21 cellular contexts compared by ENCODE assay signal in genomic region chr14:75425443-75425842, GRCh38. TPM values are rescaled to one million over a fixed set of nuclear protein-coding genes. Genes with fewer than 3 reads are reported as not detected.
DNase-seq lines count a peak whose midpoint lies in the region; ATAC-seq, FAIRE-seq and TF ChIP-seq lines count a peak whose summit lies in the region.
"Had no signal": no experiment of that assay in that cellular context is flagged by ENCODE, and none has a peak within 500 bp of the region (broad histone marks: within the 10 kb centered on the region; RNA-seq: fewer than 3 reads in every experiment).

No MANE protein-coding gene starts in this region.

- no peaks in the 10 kb centered on the region for H3K36me3 ChIP-seq in Caco-2 (ENCODE audit: control insufficient read depth, insufficient read depth, low read length)
- H3K36me3 ChIP-seq in gastrocnemius medialis = no peaks in the 10 kb centered on the region

- DNase-seq in Caco-2 = no peak
- no peak for DNase-seq in HTR-8/SVneo (ENCODE audit: insufficient read length, low spot score)
- no peak for DNase-seq in dorsolateral prefrontal cortex
- no peak for DNase-seq in gastrocnemius medialis
- DNase-seq in activated CD4-positive, alpha-beta T cell treated with anti-CD3 and anti-CD28 coated beads, Interleukin-2, amount 10 ng/mL, durations not matched to agents 7 days and 5 days = no peak
- no peak for DNase-seq in T1000 (lab: John Stamatoyannopoulos, UW)
- DNase-seq: activated CD4-positive, alpha-beta memory T cell treated with anti-CD3 and anti-CD28 coated beads, Interleukin-2, amount 10 ng/mL, durations not matched to agents 7 days and 5 days; activated effector memory CD4-positive, alpha-beta T cell treated with anti-CD3 and anti-CD28 coated beads, Interleukin-2, amount 50 U/mL, for 16 hours; CD4-positive, alpha-beta memory T cell; DMS153; GM23248; Kasumi-1; kidney; NCI-H1694 treated with DMSO at 0.1 percent for 48 hours; NCI-H774; SHP77 treated with DMSO at 0.1 percent for 48 hours; stimulated activated CD4-positive, alpha-beta T cell treated with anti-CD3 and anti-CD28 coated beads, Interleukin-12 subunit alpha, Interleukin-12 subunit beta, amount 100 ng/mL, for 4 hours; stimulated activated CD4-positive, alpha-beta T cell treated with anti-CD3 and anti-CD28 coated beads, Interleukin-4, amount 100 ng/mL, for 4 hours; SW 1271 had no signal

- peak overlapping the region; percentile 42 for H3K27ac Mint-ChIP-seq in Caco-2 (ENCODE audit: unreplicated experiment)
- H3K27ac Mint-ChIP-seq in activated CD4-positive, alpha-beta T cell treated with anti-CD3 and anti-CD28 coated beads, Interleukin-2, amount 10 ng/mL, durations not matched to agents 7 days and 5 days = no peak overlapping the region
- H3K27ac Mint-ChIP-seq: activated CD4-positive, alpha-beta memory T cell treated with anti-CD3 and anti-CD28 coated beads, Interleukin-2, amount 10 ng/mL, durations not matched to agents 7 days and 5 days; stimulated activated naive CD8-positive, alpha-beta T cell treated with anti-CD3 and anti-CD28 coated beads, Interleukin-15, Interleukin-2, amounts not matched to agents 100 ng/mL and 50 ng/mL, for 24 hours had no signal

- H3K27me3 ChIP-seq in Caco-2 (replicated peaks; ENCODE audit: control insufficient read depth, insufficient read depth, low read length) (no peaks in the 10 kb centered on the region), dorsolateral prefrontal cortex (no peaks in the 10 kb centered on the region), gastrocnemius medialis (no peaks in the 10 kb centered on the region)

- in situ Hi-C loops in gastrocnemius medialis (cut with MboI; ENCODE audit: low sequenced_read_pairs in 4 of 4) = no loop called here

- TF ChIP-seq CTCF in Caco-2 (IDR thresholded peaks at IDR 0.05; ENCODE audit: insufficient read depth in 1 of 2, low read depth in 1 of 2, low read length in 1 of 2, severe bottlenecking in 1 of 2, unreplicated experiment in 1 of 2) = no peak
- TF ChIP-seq CTCF in dorsolateral prefrontal cortex (IDR thresholded peaks at IDR 0.05 in 54 of 56, conservative IDR thresholded peaks at IDR 0.05 in 2 of 56; ENCODE audit: low read depth in 1 of 56, partially characterized antibody in 56 of 56) = no peak
- TF ChIP-seq CTCF in gastrocnemius medialis (IDR thresholded peaks at IDR 0.05 in 4 of 5, conservative IDR thresholded peaks at IDR 0.05 in 1 of 5) = no peak

- H3K9me3 ChIP-seq in Caco-2 = 0 out of 2 replicates have a peak, but pooled peaks cover 9% of the 10 kb centered on the region
- H3K9me3 ChIP-seq in gastrocnemius medialis = no peaks in the 10 kb centered on the region

- no TSS peak for BruUV-seq in Caco-2 (replicated peaks; lab: Mats Ljungman, UMichigan)

- FAIRE-seq in HTR-8/SVneo (lab: Jason Lieb, UNC) = peak; percentile 16
- FAIRE-seq: kidney had no signal

- H3K4me3 Mint-ChIP-seq in Caco-2 (ENCODE audit: unreplicated experiment) = no peak overlapping the region
- no peak overlapping the region for H3K4me3 Mint-ChIP-seq in activated CD4-positive, alpha-beta T cell treated with anti-CD3 and anti-CD28 coated beads, Interleukin-2, amount 10 ng/mL, durations not matched to agents 7 days and 5 days
- H3K4me3 Mint-ChIP-seq: activated CD4-positive, alpha-beta memory T cell treated with anti-CD3 and anti-CD28 coated beads, Interleukin-2, amount 10 ng/mL, durations not matched to agents 7 days and 5 days; stimulated activated naive CD8-positive, alpha-beta T cell treated with anti-CD3 and anti-CD28 coated beads, Interleukin-15, Interleukin-2, amounts not matched to agents 100 ng/mL and 50 ng/mL, for 24 hours had no signal

- no peaks in the 10 kb centered on the region for H3K36me3 Mint-ChIP-seq in Caco-2 (ENCODE audit: insufficient read depth, unreplicated experiment)
- peaks cover 5% of the 10 kb centered on the region for H3K36me3 Mint-ChIP-seq in activated CD4-positive, alpha-beta T cell treated with anti-CD3 and anti-CD28 coated beads, Interleukin-2, amount 10 ng/mL, durations not matched to agents 7 days and 5 days (ENCODE audit: low read depth)
- H3K36me3 Mint-ChIP-seq: CD4-positive, alpha-beta memory T cell had no signal

- ATAC-seq in gastrocnemius medialis (no peak), GM18907 (IDR thresholded peaks at IDR 0.05; ENCODE audit: unreplicated experiment) (no peak)

- H3K9me3 Mint-ChIP-seq in Caco-2 (ENCODE audit: unreplicated experiment) = no peaks in the 10 kb centered on the region
- H3K9me3 Mint-ChIP-seq in activated CD4-positive, alpha-beta T cell treated with anti-CD3 and anti-CD28 coated beads, Interleukin-2, amount 10 ng/mL, durations not matched to agents 7 days and 5 days = peaks cover 7% of the 10 kb centered on the region
- H3K9me3 Mint-ChIP-seq: stimulated activated naive CD8-positive, alpha-beta T cell treated with anti-CD3 and anti-CD28 coated beads, Interleukin-15, Interleukin-2, amounts not matched to agents 100 ng/mL and 50 ng/mL, for 24 hours had no signal

- intact Hi-C loops in Caco-2 (cut with micrococcal nuclease; ENCODE audit: unreplicated experiment) = loop anchor here (5.0 kb wide), 1 partner anchor 48 kb away; no protein-coding TSS in a partner anchor
- intact Hi-C loops in dorsolateral prefrontal cortex (cut with DNase I) = loop anchor here in 1 of 2 donors (5.0 kb wide), 1 partner anchor 118 kb away; no protein-coding TSS in a partner anchor
- intact Hi-C loops in gastrocnemius medialis (cut with DNase I; ENCODE audit: low total_unique reads) = loop anchor here (5.0 to 10.0 kb wide), 3 partner anchors 83 to 219 kb away; no protein-coding TSS in a partner anchor

- H3K4me3 ChIP-seq in Caco-2 (ENCODE audit: low read depth, low read length) (no peak overlapping the region), dorsolateral prefrontal cortex (no peak overlapping the region), gastrocnemius medialis (no peak overlapping the region)
- H3K4me3 ChIP-seq: GM23248 had no signal

- H3K27ac ChIP-seq in dorsolateral prefrontal cortex = peak overlapping the region in 30 of 59 donors; percentile 17 to 98 (median 94)
- peak overlapping the region; percentile 88 to 96 (median 96) for H3K27ac ChIP-seq in gastrocnemius medialis
- H3K27ac ChIP-seq: GM23248 had no signal

- H3K4me1 ChIP-seq in Caco-2 (peaks cover 28% of the 10 kb centered on the region), gastrocnemius medialis (peaks cover 39 to 43% of the 10 kb centered on the region in 2 donors)

- no peak for TF ChIP-seq POLR2A in gastrocnemius medialis (IDR thresholded peaks at IDR 0.05)

- H3K4me1 Mint-ChIP-seq in Caco-2 (ENCODE audit: low read depth, unreplicated experiment) = peaks cover 18% of the 10 kb centered on the region
- peaks cover 12% of the 10 kb centered on the region for H3K4me1 Mint-ChIP-seq in activated CD4-positive, alpha-beta T cell treated with anti-CD3 and anti-CD28 coated beads, Interleukin-2, amount 10 ng/mL, durations not matched to agents 7 days and 5 days

- CTCF ChIA-PET in Caco-2 (lab: Charles Lee) = interaction anchor here (0.6 kb wide), 1 partner anchor 48 kb away, joined by 3 read pairs; no protein-coding TSS in a partner anchor
- CTCF ChIA-PET in activated CD4-positive, alpha-beta T cell treated with anti-CD3 and anti-CD28 coated beads, Interleukin-2, amount 10 ng/mL, durations not matched to agents 7 days and 5 days (lab: Charles Lee) = interaction anchor here (0.9 kb wide), 1 partner anchor 115 kb away, joined by 3 read pairs; no protein-coding TSS in a partner anchor

- POLR2A ChIA-PET in Caco-2 (lab: Charles Lee) = no interaction called here
- POLR2A ChIA-PET in activated CD4-positive, alpha-beta T cell treated with anti-CD3 and anti-CD28 coated beads, Interleukin-2, amount 10 ng/mL, durations not matched to agents 7 days and 5 days (lab: Charles Lee) = no interaction called here

- H3K27me3 Mint-ChIP-seq in Caco-2 (ENCODE audit: insufficient read depth, unreplicated experiment) = no peaks in the 10 kb centered on the region
- peaks cover 27% of the 10 kb centered on the region for H3K27me3 Mint-ChIP-seq in activated CD4-positive, alpha-beta T cell treated with anti-CD3 and anti-CD28 coated beads, Interleukin-2, amount 10 ng/mL, durations not matched to agents 7 days and 5 days

RNA-seq across cellular contexts. Expression of gene JDP2, which starts 2.4 kb away (rescaled TPM):
- 95.7 TPM in 2 replicates for total RNA-seq in Caco-2 (2022)
- total RNA-seq in dorsolateral prefrontal cortex = 10 to 100 TPM; 21.8 to 96.2 (median 36.8) TPM
- total RNA-seq in gastrocnemius medialis = 10 to 100 TPM; 17.3 to 80.2 (median 31.7) TPM
- 1 to 10 TPM in 1 of 2 experiments, under 1 TPM in 1; 0.99 to 1.6 TPM for total RNA-seq in activated CD4-positive, alpha-beta T cell treated with anti-CD3 and anti-CD28 coated beads, Interleukin-2, amount 10 ng/mL, durations not matched to agents 7 days and 5 days

Comparison
In these comparisons a context has a peak if more than half of its experiments do, and no peak if none do; other contexts are left out.
1. RNA of gene JDP2, which starts 2.4 kb away (total RNA-seq): 95.7 TPM in Caco-2, 17.3 to 80.2 TPM in gastrocnemius medialis and 21.8 to 96.2 TPM in dorsolateral prefrontal cortex; 0.99 to 1.6 TPM in activated CD4-positive, alpha-beta T cell treated with anti-CD3 and anti-CD28 coated beads, Interleukin-2, amount 10 ng/mL, durations not matched to agents 7 days and 5 days; every median in the first group is over 4 times any median in the second.